Comparison of ENCODE assay signal across 18 cellular contexts in genomic region chr20:24647713-24648112, GRCh38.
"Had no signal": no experiment of that assay in that cellular context is flagged by ENCODE, and none has a peak within 500 bp of the region (broad histone marks: within the 10 kb centered on the region; RNA-seq: fewer than 3 reads in every experiment).

No MANE protein-coding gene starts in this region.

- H3K27ac ChIP-seq: tibial artery, upper lobe of left lung, uterus had no signal

- H3K9me3 ChIP-seq: mucosa of descending colon, upper lobe of left lung, uterus had no signal

- H3K9me3 Mint-ChIP-seq: natural killer cell; neural crest cell; stimulated activated naive CD8-positive, alpha-beta T cell treated with anti-CD3 and anti-CD28 coated beads, Interleukin-15, Interleukin-2, amounts not matched to agents 100 ng/mL and 50 ng/mL, for 24 hours had no signal

- H3K4me3 ChIP-seq: dorsolateral prefrontal cortex, mucosa of descending colon, tibial artery, upper lobe of left lung, uterus had no signal

- H3K36me3 Mint-ChIP-seq: natural killer cell; stimulated activated memory B cell treated with anti-CD40 and anti-IgM and Interleukin-4, amounts not matched to agents 10 μg/mL and 1 μg/mL and 100 μg/mL, for 72 hours had no signal

- H3K4me1 ChIP-seq: upper lobe of left lung, uterus had no signal

- H3K27me3 ChIP-seq: dorsolateral prefrontal cortex, tibial artery, upper lobe of left lung, uterus had no signal

- DNase-seq: cortex of kidney; effector CD8-positive, alpha-beta T cell; mammary epithelial cell; mucosa of descending colon; natural killer cell; posterior cingulate gyrus; stimulated activated CD4-positive, alpha-beta T cell treated with anti-CD3 and anti-CD28 coated beads, Interleukin-15, amount 100 ng/mL, for 24 hours; stimulated activated CD4-positive, alpha-beta T cell treated with anti-CD3 and anti-CD28 coated beads, Interleukin-1b, Interleukin-23, amount 100 ng/mL, for 48 hours; stimulated activated CD4-positive, alpha-beta T cell treated with anti-CD3 and anti-CD28 coated beads, Interleukin-4, amount 100 ng/mL, for 24 hours; tibial artery; upper lobe of left lung; uterus had no signal

- H3K4me1 Mint-ChIP-seq: natural killer cell, neural crest cell had no signal

- H3K36me3 ChIP-seq: tibial artery, upper lobe of left lung, uterus had no signal

- ATAC-seq: esophagus mucosa; left lobe of liver; mucosa of descending colon; natural killer cell; stimulated activated memory B cell treated with anti-CD40 and anti-IgM and Interleukin-4, amounts not matched to agents 10 μg/mL and 1 μg/mL and 100 μg/mL, for 72 hours had no signal

- H3K4me3 Mint-ChIP-seq: natural killer cell; neural crest cell; stimulated activated memory B cell treated with anti-CD40 and anti-IgM and Interleukin-4, amounts not matched to agents 10 μg/mL and 1 μg/mL and 100 μg/mL, for 72 hours; stimulated activated naive CD8-positive, alpha-beta T cell treated with anti-CD3 and anti-CD28 coated beads, Interleukin-15, Interleukin-2, amounts not matched to agents 100 ng/mL and 50 ng/mL, for 24 hours had no signal
